Comparison of ENCODE assay signal across 8 cellular contexts in the genomic region with DNA sequence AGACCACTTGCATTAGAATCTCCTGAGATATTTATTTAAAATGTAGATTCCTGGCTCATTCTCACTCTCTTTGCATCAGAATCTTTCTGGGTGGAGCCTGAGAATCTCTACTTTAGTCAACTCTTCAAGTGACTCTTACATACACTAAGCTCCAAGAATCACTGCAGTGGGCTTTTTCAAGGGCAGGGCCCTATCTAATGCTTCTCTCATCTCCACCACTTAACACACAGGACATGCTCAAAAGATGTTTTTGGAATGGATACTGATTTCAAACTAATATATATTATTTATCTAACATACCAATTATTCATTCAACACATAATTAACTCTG.
"Had no signal": no experiment of that assay in that cellular context is flagged by ENCODE, and none has a peak within 500 bp of the region (broad histone marks: within the 10 kb centered on the region; RNA-seq: fewer than 3 reads in every experiment).

No MANE protein-coding gene starts in this region.

- H3K27ac ChIP-seq: GM23248 had no signal

- H3K4me3 ChIP-seq: GM23248, HAP-1 had no signal

- ATAC-seq: HCT116 had no signal

- DNase-seq: GM23248, GOT3, H7, H9, HCEC 1CT, HFFc6 had no signal

- H2AFZ ChIP-seq: GM23248 had no signal

- H3K36me3 ChIP-seq: HAP-1 had no signal

- H3K9me3 ChIP-seq: HAP-1 had no signal

- H3K9me3 Mint-ChIP-seq: HFFc6 had no signal

- H3K27ac Mint-ChIP-seq: HFFc6 had no signal

- H3K4me3 Mint-ChIP-seq: H9, HFFc6 had no signal

- H3K9ac ChIP-seq: GM23248 had no signal
